ENCODE assay signal across 8 cellular contexts in genomic region chr12:108514468-108514972, GRCh38. TPM values are rescaled to one million over a fixed set of nuclear protein-coding genes. Genes with fewer than 3 reads are reported as not detected.
A peak's percentile ranks its signal among the peaks of the same experiment; 100 is the strongest.
DNase-seq lines count a peak whose midpoint lies in the region; ATAC-seq and TF ChIP-seq lines count a peak whose summit lies in the region.

No MANE protein-coding gene starts in this region.

- ATAC-seq in GM18498 (IDR thresholded peaks at IDR 0.05; ENCODE audit: unreplicated experiment), result peak; percentile 11

- TF ChIP-seq EP300 in neural cell (conservative IDR thresholded peaks at IDR 0.05; ENCODE audit: poor library complexity, severe bottlenecking), result no peak

- no peaks in the 10 kb centered on the region for H4K20me1 ChIP-seq in neural cell (ENCODE audit: insufficient read depth)

- H3K9me2 ChIP-seq in neural cell (ENCODE audit: insufficient read depth, low read length), result no peaks in the 10 kb centered on the region

- H3K4me3 ChIP-seq in HUES64 (ENCODE audit: low read length) (peak overlapping the region; percentile 80), duodenal mucosa (ENCODE audit: low read depth in 1 of 2, low read length in 2 of 2) (peak overlapping the region; percentile 41 to 91), neural cell (ENCODE audit: low read length) (peak overlapping the region; percentile 91), lower leg skin (ENCODE audit: low read depth, poor library complexity, severe bottlenecking) (no peak overlapping the region)

- WGBS in HUES64, result 40% methylated on average over 19 of the region's 19 CpGs
- 28 to 29% methylated on average over 19 of the region's 19 CpGs for WGBS in lower leg skin, 2 donors

- TF ChIP-seq POLR2A in lower leg skin (IDR thresholded peaks at IDR 0.05), result no peak

- no peak for DNase-seq in HUDEP-2 (lab: John Stamatoyannopoulos, UW; ENCODE audit: unreplicated experiment in 76 of 76)
- DNase-seq in stimulated activated naive CD4-positive, alpha-beta T cell (lab: John Stamatoyannopoulos, UW), result no peak
- DNase-seq in NCI-H446 (lab: John Stamatoyannopoulos, UW), result no peak
- DNase-seq in lower leg skin (ENCODE audit: low spot score in 2 of 2), result no peak

- peak overlapping the region; percentile 30 for H3K4me2 ChIP-seq in neural cell (ENCODE audit: low read length)

- H3K27ac ChIP-seq in HUES64 (ENCODE audit: low read depth, low read length) (no peak overlapping the region), duodenal mucosa (ENCODE audit: low read depth, low read length) (no peak overlapping the region), neural cell (ENCODE audit: low read length) (peak overlapping the region; percentile 3)

- H3K27me3 ChIP-seq in HUES64 (ENCODE audit: insufficient read depth, low read length) (no peaks in the 10 kb centered on the region), duodenal mucosa (ENCODE audit: control insufficient read depth in 1 of 2, insufficient read depth in 2 of 2, low read length in 2 of 2) (no peaks in the 10 kb centered on the region), neural cell (ENCODE audit: insufficient read depth, low read depth, low read length) (no peaks in the 10 kb centered on the region)

- TF ChIP-seq RAD21 in neural cell (conservative IDR thresholded peaks at IDR 0.05), result no peak

- intact Hi-C loops in lower leg skin (cut with DNase I; ENCODE audit: low total_unique reads), result no loop called here

- TF ChIP-seq CTCF in neural cell (IDR thresholded peaks at IDR 0.05; ENCODE audit: poor library complexity, severe bottlenecking), result no peak
- no peak for TF ChIP-seq CTCF in lower leg skin (IDR thresholded peaks at IDR 0.05)

- H3F3A ChIP-seq in neural cell (ENCODE audit: insufficient read depth, low read length, poor library complexity, severe bottlenecking), result no peaks in the 10 kb centered on the region

- no peaks in the 10 kb centered on the region for H3K4me1 ChIP-seq in HUES64 (ENCODE audit: insufficient read depth, low read length)
- peaks cover 10 to 16% of the 10 kb centered on the region in 2 donors for H3K4me1 ChIP-seq in duodenal mucosa (ENCODE audit: control insufficient read depth in 1 of 2, insufficient read depth in 2 of 2, low read length in 2 of 2)

- peaks cover 10% of the 10 kb centered on the region for H3K79me2 ChIP-seq in neural cell (replicated peaks; ENCODE audit: insufficient read depth, low read length)

- 0 out of 2 replicates have a peak, but pooled peaks cover 4% of the 10 kb centered on the region for H3K9me3 ChIP-seq in HUES64 (ENCODE audit: insufficient read depth, low read depth, low read length)
- H3K9me3 ChIP-seq in duodenal mucosa (ENCODE audit: control insufficient read depth in 1 of 2, low read length in 2 of 2), result no peaks in the 10 kb centered on the region
- no peaks in the 10 kb centered on the region for H3K9me3 ChIP-seq in neural cell (ENCODE audit: low read length)

- H2AFZ ChIP-seq in neural cell (ENCODE audit: low read depth, low read length), result peak overlapping the region; percentile 5

- H3K9ac ChIP-seq in HUES64 (ENCODE audit: low read depth, low read length) (peak overlapping the region; percentile 61; the same call in 1 of the 2 replicates), duodenal mucosa (ENCODE audit: low read depth in 1 of 2, low read length in 2 of 2) (no peak overlapping the region), neural cell (ENCODE audit: low read length) (peak overlapping the region; percentile 50)

- peaks cover 27% of the 10 kb centered on the region for H3K36me3 ChIP-seq in HUES64 (ENCODE audit: insufficient read depth, low read length)
- H3K36me3 ChIP-seq in duodenal mucosa (ENCODE audit: control insufficient read depth in 1 of 2, insufficient read depth in 2 of 2, low read length in 2 of 2), result peaks cover 6 to 27% of the 10 kb centered on the region in 2 donors
- no peaks in the 10 kb centered on the region for H3K36me3 ChIP-seq in neural cell (ENCODE audit: insufficient read depth, low read length)

TF ChIP-seq in neural cell, 6 proteins besides CTCF, POLR2A, EP300 and RAD21:
- no peak for TF ChIP-seq EZH2 (IDR thresholded peaks at IDR 0.05; ENCODE audit: borderline replicate concordance, insufficient read depth, low read length, poor library complexity, severe bottlenecking)
- TF ChIP-seq, protein P1, sequence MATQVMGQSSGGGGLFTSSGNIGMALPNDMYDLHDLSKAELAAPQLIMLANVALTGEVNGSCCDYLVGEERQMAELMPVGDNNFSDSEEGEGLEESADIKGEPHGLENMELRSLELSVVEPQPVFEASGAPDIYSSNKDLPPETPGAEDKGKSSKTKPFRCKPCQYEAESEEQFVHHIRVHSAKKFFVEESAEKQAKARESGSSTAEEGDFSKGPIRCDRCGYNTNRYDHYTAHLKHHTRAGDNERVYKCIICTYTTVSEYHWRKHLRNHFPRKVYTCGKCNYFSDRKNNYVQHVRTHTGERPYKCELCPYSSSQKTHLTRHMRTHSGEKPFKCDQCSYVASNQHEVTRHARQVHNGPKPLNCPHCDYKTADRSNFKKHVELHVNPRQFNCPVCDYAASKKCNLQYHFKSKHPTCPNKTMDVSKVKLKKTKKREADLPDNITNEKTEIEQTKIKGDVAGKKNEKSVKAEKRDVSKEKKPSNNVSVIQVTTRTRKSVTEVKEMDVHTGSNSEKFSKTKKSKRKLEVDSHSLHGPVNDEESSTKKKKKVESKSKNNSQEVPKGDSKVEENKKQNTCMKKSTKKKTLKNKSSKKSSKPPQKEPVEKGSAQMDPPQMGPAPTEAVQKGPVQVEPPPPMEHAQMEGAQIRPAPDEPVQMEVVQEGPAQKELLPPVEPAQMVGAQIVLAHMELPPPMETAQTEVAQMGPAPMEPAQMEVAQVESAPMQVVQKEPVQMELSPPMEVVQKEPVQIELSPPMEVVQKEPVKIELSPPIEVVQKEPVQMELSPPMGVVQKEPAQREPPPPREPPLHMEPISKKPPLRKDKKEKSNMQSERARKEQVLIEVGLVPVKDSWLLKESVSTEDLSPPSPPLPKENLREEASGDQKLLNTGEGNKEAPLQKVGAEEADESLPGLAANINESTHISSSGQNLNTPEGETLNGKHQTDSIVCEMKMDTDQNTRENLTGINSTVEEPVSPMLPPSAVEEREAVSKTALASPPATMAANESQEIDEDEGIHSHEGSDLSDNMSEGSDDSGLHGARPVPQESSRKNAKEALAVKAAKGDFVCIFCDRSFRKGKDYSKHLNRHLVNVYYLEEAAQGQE (IDR thresholded peaks at IDR 0.05; ENCODE audit: borderline replicate concordance), result peak; percentile 26
- peak; percentile 41 for TF ChIP-seq MXI1 (conservative IDR thresholded peaks at IDR 0.05; ENCODE audit: poor library complexity, severe bottlenecking)
- no peak for TF ChIP-seq POLR2AphosphoS5 (IDR thresholded peaks at IDR 0.05)
- TF ChIP-seq SMC3 (conservative IDR thresholded peaks at IDR 0.05; ENCODE audit: poor library complexity), result no peak
- TF ChIP-seq TAF1 (IDR thresholded peaks at IDR 0.05; ENCODE audit: low read depth), result no peak

RNA-seq across cellular contexts. Expression of gene FICD, which starts 0.6 kb away (rescaled TPM):
- 3.6 TPM for polyA plus RNA-seq in HUES64 (2013, experiment 1 of 2)
- 4.7 TPM for polyA plus RNA-seq in HUES64 (2013, experiment 2 of 2)
- polyA plus RNA-seq in neural cell, result 1.5 and 3.0 TPM in 2 replicates
- polyA minus RNA-seq in neural cell, result 8.0 and 8.3 TPM in 2 replicates
- 1 to 10 TPM; 1.8 to 5.2 (median 3.6) TPM for total RNA-seq in lower leg skin

RNA-seq across cellular contexts. Expression of gene SART3, which starts 46.5 kb away (rescaled TPM):
- 55.9 TPM for polyA plus RNA-seq in HUES64 (2013, experiment 1 of 2)
- polyA plus RNA-seq in HUES64 (2013, experiment 2 of 2), result 51.0 TPM
- polyA plus RNA-seq in neural cell, result 71.0 and 79.3 TPM in 2 replicates
- polyA minus RNA-seq in neural cell, result 112 and 125 TPM in 2 replicates
- 10 to 100 TPM; 48.4 to 77.4 (median 72.1) TPM for total RNA-seq in lower leg skin

RNA-seq across cellular contexts. Expression of gene ISCU, which starts 47.9 kb away (rescaled TPM):
- polyA plus RNA-seq in HUES64 (2013, experiment 1 of 2), result 83.9 TPM
- polyA plus RNA-seq in HUES64 (2013, experiment 2 of 2), result 87.5 TPM
- polyA plus RNA-seq in neural cell, result 164 and 170 TPM in 2 replicates
- polyA minus RNA-seq in neural cell, result 65.5 and 77.8 TPM in 2 replicates
- total RNA-seq in lower leg skin, result 100 to 1,000 TPM in 3 of 4 donors, 10 to 100 TPM in 1; 94.7 to 175 (median 137) TPM

Comparison
In these comparisons a context has a peak if more than half of its experiments do, and no peak if none do; other contexts are left out.
1. H3K9ac ChIP-seq: peak in HUES64 (single experiment) and neural cell (single experiment); none in duodenal mucosa (0 of 2).